ENCODE assay signal across 20 cellular contexts in genomic region chr17:32529604-32530003, GRCh38. TPM values are rescaled to one million over a fixed set of nuclear protein-coding genes. Genes with fewer than 3 reads are reported as not detected.
DNase-seq lines count a peak whose midpoint lies in the region; ATAC-seq, FAIRE-seq and TF ChIP-seq lines count a peak whose summit lies in the region.
"Had no signal": no experiment of that assay in that cellular context is flagged by ENCODE, and none has a peak within 500 bp of the region (broad histone marks: within the 10 kb centered on the region; RNA-seq: fewer than 3 reads in every experiment).

No MANE protein-coding gene starts in this region.

- H4K5ac ChIP-seq in H1 (ENCODE audit: insufficient read length, low read depth, low read length) = no peak overlapping the region

- TF ChIP-seq CTCF in H1 (IDR thresholded peaks at IDR 0.05; ENCODE audit: control extremely low read depth in 1 of 3, insufficient read depth in 1 of 3, low read depth in 1 of 3, low read length in 3 of 3) = no peak
- no peak for TF ChIP-seq CTCF in mucosa of descending colon (IDR thresholded peaks at IDR 0.05)

- H3K4ac ChIP-seq in H1 (replicated peaks; ENCODE audit: insufficient read length, low read depth, low read length) = peak overlapping the region; percentile 14

- H3K27ac ChIP-seq in H1 (ENCODE audit: low read depth, low read length) = no peak overlapping the region
- H3K27ac ChIP-seq: hepatocyte, PC-9 had no signal

- TF ChIP-seq POLR2A in H1 (IDR thresholded peaks at IDR 0.05; ENCODE audit: control extremely low read depth in 1 of 2, low read depth in 2 of 2, low read length in 2 of 2) = no peak

- H2BK12ac ChIP-seq in H1 (ENCODE audit: low read depth, low read length) = no peak overlapping the region

- no peak overlapping the region for H3K18ac ChIP-seq in H1 (ENCODE audit: extremely low read depth, low read length)

- H2BK20ac ChIP-seq in H1 (ENCODE audit: low read length) = no peak overlapping the region

- H4K8ac ChIP-seq in H1 (ENCODE audit: extremely low read depth, insufficient read depth, low read length) = no peak overlapping the region; the same call in 1 of the 2 replicates

- H3K23me2 ChIP-seq in H1 (ENCODE audit: low read depth, low read length) = peaks cover 2% of the 10 kb centered on the region; the same call in 1 of the 2 replicates

- TF ChIP-seq EP300 in H1 (IDR thresholded peaks at IDR 0.05; ENCODE audit: borderline replicate concordance in 1 of 2, low read depth in 2 of 2, low read length in 2 of 2) = no peak

- H2AFZ ChIP-seq in H1 (ENCODE audit: low read length) = no peak overlapping the region
- H2AFZ ChIP-seq: hepatocyte, PC-9 had no signal

- H4K20me1 ChIP-seq in H1 (replicated peaks in 1 of 2; ENCODE audit: control insufficient read depth in 1 of 2, insufficient read depth in 2 of 2, low read length in 2 of 2) = no peaks in the 10 kb centered on the region

- no peak overlapping the region for H3K23ac ChIP-seq in H1 (ENCODE audit: insufficient read length)

- DNase-seq in NCI-H146 (lab: John Stamatoyannopoulos, UW) = peak; percentile 59
- DNase-seq in NCI-H146 treated with DMSO at 0.1 percent for 48 hours (lab: John Stamatoyannopoulos, UW; ENCODE audit: unreplicated experiment) = no peak
- DNase-seq in NCI-H1105 (lab: John Stamatoyannopoulos, UW) = peak; percentile 54
- peak; percentile 94 for DNase-seq in NCI-H2171 treated with DMSO at 0.1 percent for 48 hours (lab: John Stamatoyannopoulos, UW)
- no peak for DNase-seq in H1 (ENCODE audit: low read depth in 1 of 2, low spot score in 2 of 2)
- no peak for DNase-seq in mucosa of descending colon
- no peak for DNase-seq in GM19240 (ENCODE audit: insufficient read length, low spot score)
- no peak for DNase-seq in epidermal melanocyte (ENCODE audit: insufficient read length, low spot score)
- DNase-seq: 8988T; activated CD4-positive, CD25-positive, alpha-beta regulatory T cell treated with anti-CD3 and anti-CD28 coated beads, Interleukin-2, amount 50 U/mL, for 72 hours; activated gamma-delta T cell; amniotic stem cell; C1 segment of cervical spinal cord; endodermal cell; HFFc6; kidney; NCI-H446; PC-9; stimulated activated naive CD8-positive, alpha-beta T cell treated with anti-CD3 and anti-CD28 coated beads, Interleukin-15, amount 100 ng/mL, for 72 hours had no signal

- no peak overlapping the region for H2BK120ac ChIP-seq in H1 (replicated peaks; ENCODE audit: low read depth, low read length)

- no peak for ATAC-seq in mucosa of descending colon
- ATAC-seq: stimulated activated naive CD8-positive, alpha-beta T cell treated with anti-CD3 and anti-CD28 coated beads, Interleukin-15, amount 100 ng/mL, for 72 hours had no signal

- intact Hi-C loops in mucosa of descending colon (cut with DNase I, micrococcal nuclease) = no loop called here

- no peaks in the 10 kb centered on the region for H3K79me1 ChIP-seq in H1 (ENCODE audit: low read depth, low read length)

- H3K14ac ChIP-seq in H1 (ENCODE audit: insufficient read length) = no peak overlapping the region

- H3K9me3 ChIP-seq in H1 (ENCODE audit: insufficient read depth in 2 of 2, low read depth in 1 of 2, low read length in 1 of 2) (no peaks in the 10 kb centered on the region), mucosa of descending colon (no peaks in the 10 kb centered on the region)

- H4K91ac ChIP-seq in H1 (replicated peaks; ENCODE audit: insufficient read length, low read length) = no peak overlapping the region

- no peak for FAIRE-seq in H1 (lab: Jason Lieb, UNC)
- FAIRE-seq: kidney had no signal

- H3K4me1 ChIP-seq in H1 (replicated peaks in 1 of 4; ENCODE audit: control insufficient read depth in 3 of 4, insufficient read depth in 4 of 4, low read length in 3 of 4) = peaks cover 0 to 2% (median 0%) of the 10 kb centered on the region in 4 experiments; a peak in 2 of 7 replicates
- no peaks in the 10 kb centered on the region for H3K4me1 ChIP-seq in mucosa of descending colon (ENCODE audit: low read depth)

- no peak overlapping the region for H3K4me2 ChIP-seq in H1 (ENCODE audit: insufficient read depth in 1 of 2, low read depth in 2 of 2, low read length in 2 of 2)
- H3K4me2 ChIP-seq: hepatocyte, PC-9 had no signal

- POLR2A ChIA-PET in H1 (lab: Charles Lee; ENCODE audit: partially characterized antibody) = interaction anchor here (1.4 kb wide), 1 partner anchor 45 kb away, joined by 3 read pairs; no protein-coding TSS in a partner anchor

- H2BK15ac ChIP-seq in H1 (ENCODE audit: low read length) = no peak overlapping the region

- no peaks in the 10 kb centered on the region for H3K27me3 ChIP-seq in H1 (replicated peaks in 1 of 4; ENCODE audit: control insufficient read depth in 3 of 4, extremely low read depth in 1 of 4, insufficient read depth in 3 of 4, low read length in 3 of 4)
- H3K27me3 ChIP-seq: hepatocyte had no signal

- H2BK5ac ChIP-seq in H1 (ENCODE audit: low read depth, low read length) = no peak overlapping the region

- CTCF ChIA-PET in H1 (lab: Charles Lee; ENCODE audit: partially characterized antibody) = interaction anchor here (0.6 to 1.1 kb wide), 3 partner anchors 9 to 67 kb away, joined by 3 read pairs; no protein-coding TSS in a partner anchor

- 91% methylated on average over 10 of the region's 10 CpGs; no CpG with 5 or more reads in 1 of the 2 experiments for WGBS in H1 (ENCODE audit: extremely low coverage in 1 of 2, insufficient coverage in 1 of 2, insufficient read length in 1 of 2, insufficient replicate concordance in 2 of 2, low coverage in 1 of 2, low lambda C conversion rate in 2 of 2, missing lambda C conversion rate in 1 of 2), 2 experiments

- no peak overlapping the region for H3K56ac ChIP-seq in H1 (replicated peaks; ENCODE audit: insufficient read length, low read depth, low read length)

- no peak overlapping the region for H3K9ac ChIP-seq in H1 (replicated peaks in 1 of 4; ENCODE audit: extremely low read depth in 1 of 4, low read depth in 3 of 4, low read length in 3 of 4)

- no peak for TF ChIP-seq RAD21 in H1 (IDR thresholded peaks at IDR 0.05 in 1 of 2, conservative IDR thresholded peaks at IDR 0.05 in 1 of 2; ENCODE audit: low read depth in 2 of 2, low read length in 2 of 2)

- H3K36me3 ChIP-seq in H1 (ENCODE audit: control insufficient read depth in 2 of 4, insufficient read depth in 4 of 4, low read length in 3 of 4) (no peaks in the 10 kb centered on the region), mucosa of descending colon (ENCODE audit: low read depth) (no peaks in the 10 kb centered on the region)

- H3K79me2 ChIP-seq in H1 (ENCODE audit: control insufficient read depth in 1 of 2, insufficient read depth in 2 of 2, low read length in 2 of 2) = no peaks in the 10 kb centered on the region
- H3K79me2 ChIP-seq: hepatocyte had no signal

- no peak overlapping the region for H3K4me3 ChIP-seq in H1 (ENCODE audit: extremely low read depth in 1 of 4, insufficient read depth in 2 of 4, low read depth in 3 of 4, low read length in 4 of 4)
- no peak overlapping the region for H3K4me3 ChIP-seq in mucosa of descending colon
- H3K4me3 ChIP-seq: hepatocyte, PC-9 had no signal

- no peak overlapping the region for H2AK5ac ChIP-seq in H1 (ENCODE audit: low read depth, low read length)

TF ChIP-seq in H1, 55 proteins besides CTCF, POLR2A, EP300 and RAD21:
- TF ChIP-seq CEBPB (IDR thresholded peaks at IDR 0.05; ENCODE audit: low read depth, low read length) (no peak), RXRA (IDR thresholded peaks at IDR 0.05; ENCODE audit: insufficient read depth, low read depth, low read length) (no peak), HDAC6 (IDR thresholded peaks at IDR 0.05; ENCODE audit: low read depth, low read length) (no peak), KDM5A (IDR thresholded peaks at IDR 0.05; ENCODE audit: low read length) (no peak), JUN (IDR thresholded peaks at IDR 0.05; ENCODE audit: low read depth, low read length) (no peak), FOSL1 (IDR thresholded peaks at IDR 0.05; ENCODE audit: insufficient read depth, low read depth, low read length) (no peak), SP2 (IDR thresholded peaks at IDR 0.05; ENCODE audit: low read length) (no peak), USF2 (IDR thresholded peaks at IDR 0.05; ENCODE audit: low read length) (no peak), TCF12 (IDR thresholded peaks at IDR 0.05; ENCODE audit: low read depth, low read length) (no peak), POLR2AphosphoS5 (IDR thresholded peaks at IDR 0.05; ENCODE audit: low read depth, low read length) (no peak)

RNA-seq across cellular contexts. Expression of gene CDK5R1, which starts 42.8 kb away (rescaled TPM):
- total RNA-seq in H1 (2021; fragmentation: NEBNext Ultra II Directional; extraction: Animal tissue kit (Norgen Biotek cat#: 25700)) = 9.9 and 10.7 TPM in 2 replicates
- polyA plus RNA-seq in H1 (2011; rRNA removed) = 2.7 and 4.3 TPM in 2 replicates
- polyA plus RNA-seq in H1 (2011; cell fraction: cytosol; rRNA removed) = 3.6 TPM
- polyA plus RNA-seq in H1 (2011; cell fraction: nucleus; rRNA removed) = 4.5 TPM
- polyA plus RNA-seq in H1 (2012, experiment 1 of 2) = 5.2 to 6.6 TPM (median 6.3 TPM) in 4 replicates
- 4.9 TPM for polyA plus RNA-seq in H1 (2012, experiment 2 of 2)
- 4.8 TPM for polyA plus RNA-seq in H1 (2013, experiment 1 of 2)
- polyA plus RNA-seq in H1 (2013, experiment 2 of 2) = 4.8 TPM
- 2.8 and 4.6 TPM in 2 replicates for polyA minus RNA-seq in H1 (2011; rRNA and poly(A)+ RNA removed)
- polyA minus RNA-seq in H1 (2011; cell fraction: cytosol; rRNA and poly(A)+ RNA removed) = 6.5 TPM
- polyA minus RNA-seq in H1 (2011; cell fraction: nucleus; rRNA and poly(A)+ RNA removed) = 4.7 TPM
- 1 to 10 TPM in 2 of 3 donors, under 1 TPM in 1; 0.72 to 2.1 (median 1.3) TPM for total RNA-seq in mucosa of descending colon

Comparison
In these comparisons a context has a peak if more than half of its experiments do, and no peak if none do; other contexts are left out.
1. DNase-seq: peak in NCI-H146 (single experiment), NCI-H1105 (single experiment) and NCI-H2171 treated with DMSO at 0.1 percent for 48 hours (single experiment); none in NCI-H146 treated with DMSO at 0.1 percent for 48 hours (single experiment), H1 (0 of 2), mucosa of descending colon (0 of 3), GM19240 (single experiment) and epidermal melanocyte (single experiment).